ENCODE assay signal across 1 cellular context in genomic region chr4:80202190-80202711, GRCh38.
TF ChIP-seq lines count a peak whose summit lies in the region.

No MANE protein-coding gene starts in this region.

TF ChIP-seq in GM12878, 131 proteins besides CTCF, POLR2A, EP300 and RAD21 (continued from another document):
- TF ChIP-seq TARDBP (IDR thresholded peaks at IDR 0.05; ENCODE audit: borderline replicate concordance) (no peak), DPF2 (IDR thresholded peaks at IDR 0.05) (0 out of 2 replicates have a peak, but pooled peaks have one; percentile 10), NBN (IDR thresholded peaks at IDR 0.05) (no peak), PAX8 (IDR thresholded peaks at IDR 0.05) (no peak), SIN3A (IDR thresholded peaks at IDR 0.05; ENCODE audit: low read depth, low read length) (no peak), NFXL1 (IDR thresholded peaks at IDR 0.05; ENCODE audit: borderline replicate concordance) (no peak), ATF7 (IDR thresholded peaks at IDR 0.05; ENCODE audit: low read depth) (no peak), EZH2 (IDR thresholded peaks at IDR 0.05; ENCODE audit: borderline replicate concordance, control insufficient read depth, low read depth, low read length) (no peak), JUND (IDR thresholded peaks at IDR 0.05; ENCODE audit: low read depth, low read length) (no peak), RAD51 (IDR thresholded peaks at IDR 0.05) (no peak), HDAC6 (IDR thresholded peaks at IDR 0.05; ENCODE audit: unreplicated experiment) (no peak), RCOR1 (conservative IDR thresholded peaks at IDR 0.05; ENCODE audit: low read depth, low read length) (no peak), MTA2 (IDR thresholded peaks at IDR 0.05; ENCODE audit: low read depth) (no peak), RUNX3 (IDR thresholded peaks at IDR 0.05; ENCODE audit: low read length) (no peak), MTA3 (IDR thresholded peaks at IDR 0.05; ENCODE audit: borderline replicate concordance, low read length) (no peak), RELA (IDR thresholded peaks at IDR 0.05; ENCODE audit: borderline replicate concordance, partially characterized antibody) (peak; percentile 13), KDM1A (IDR thresholded peaks at IDR 0.05; ENCODE audit: borderline replicate concordance) (no peak), IKZF1 (conservative IDR thresholded peaks at IDR 0.05) (peak; percentile 97), SRF (IDR thresholded peaks at IDR 0.05; ENCODE audit: low read depth in 2 of 2, low read length in 2 of 2) (no peak), SREBF2 (IDR thresholded peaks at IDR 0.05; ENCODE audit: low read length) (no peak), NR2C1 (IDR thresholded peaks at IDR 0.05) (no peak), YY1 (IDR thresholded peaks at IDR 0.05; ENCODE audit: low read depth, low read length) (0 out of 2 replicates have a peak, but pooled peaks have one; percentile 4), MEF2B (IDR thresholded peaks at IDR 0.05; ENCODE audit: partially characterized antibody, poor library complexity, severe bottlenecking) (peak; percentile 3), RB1 (IDR thresholded peaks at IDR 0.05; ENCODE audit: borderline replicate concordance) (0 out of 2 replicates have a peak, but pooled peaks have one; percentile 40), HDGF (IDR thresholded peaks at IDR 0.05) (no peak), KLF5 (IDR thresholded peaks at IDR 0.05; ENCODE audit: partially characterized antibody) (no peak), SMARCA5 (IDR thresholded peaks at IDR 0.05) (peak; percentile 78), ZNF24 (IDR thresholded peaks at IDR 0.05) (no peak), POU2F2 (IDR thresholded peaks at IDR 0.05; ENCODE audit: borderline replicate concordance, low read depth, low read length) (no peak), ZBTB4 (CRISPR knock-in tag; IDR thresholded peaks at IDR 0.05) (no peak), ZBTB11 (CRISPR knock-in tag; IDR thresholded peaks at IDR 0.05) (no peak), SMC3 (IDR thresholded peaks at IDR 0.05; ENCODE audit: borderline replicate concordance, low read length) (peak; percentile 37; the same call in 1 of the 2 replicates), IKZF2 (IDR thresholded peaks at IDR 0.05) (peak; percentile 65 to 80)
- TF ChIP-seq, protein P1, sequence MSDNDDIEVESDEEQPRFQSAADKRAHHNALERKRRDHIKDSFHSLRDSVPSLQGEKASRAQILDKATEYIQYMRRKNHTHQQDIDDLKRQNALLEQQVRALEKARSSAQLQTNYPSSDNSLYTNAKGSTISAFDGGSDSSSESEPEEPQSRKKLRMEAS (IDR thresholded peaks at IDR 0.05; ENCODE audit: low read depth, low read length) = no peak
- TF ChIP-seq, protein P2, sequence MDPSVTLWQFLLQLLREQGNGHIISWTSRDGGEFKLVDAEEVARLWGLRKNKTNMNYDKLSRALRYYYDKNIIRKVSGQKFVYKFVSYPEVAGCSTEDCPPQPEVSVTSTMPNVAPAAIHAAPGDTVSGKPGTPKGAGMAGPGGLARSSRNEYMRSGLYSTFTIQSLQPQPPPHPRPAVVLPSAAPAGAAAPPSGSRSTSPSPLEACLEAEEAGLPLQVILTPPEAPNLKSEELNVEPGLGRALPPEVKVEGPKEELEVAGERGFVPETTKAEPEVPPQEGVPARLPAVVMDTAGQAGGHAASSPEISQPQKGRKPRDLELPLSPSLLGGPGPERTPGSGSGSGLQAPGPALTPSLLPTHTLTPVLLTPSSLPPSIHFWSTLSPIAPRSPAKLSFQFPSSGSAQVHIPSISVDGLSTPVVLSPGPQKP (IDR thresholded peaks at IDR 0.05; ENCODE audit: low read depth, low read length) = no peak
- TF ChIP-seq, protein P3, sequence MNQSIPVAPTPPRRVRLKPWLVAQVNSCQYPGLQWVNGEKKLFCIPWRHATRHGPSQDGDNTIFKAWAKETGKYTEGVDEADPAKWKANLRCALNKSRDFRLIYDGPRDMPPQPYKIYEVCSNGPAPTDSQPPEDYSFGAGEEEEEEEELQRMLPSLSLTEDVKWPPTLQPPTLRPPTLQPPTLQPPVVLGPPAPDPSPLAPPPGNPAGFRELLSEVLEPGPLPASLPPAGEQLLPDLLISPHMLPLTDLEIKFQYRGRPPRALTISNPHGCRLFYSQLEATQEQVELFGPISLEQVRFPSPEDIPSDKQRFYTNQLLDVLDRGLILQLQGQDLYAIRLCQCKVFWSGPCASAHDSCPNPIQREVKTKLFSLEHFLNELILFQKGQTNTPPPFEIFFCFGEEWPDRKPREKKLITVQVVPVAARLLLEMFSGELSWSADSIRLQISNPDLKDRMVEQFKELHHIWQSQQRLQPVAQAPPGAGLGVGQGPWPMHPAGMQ (IDR thresholded peaks at IDR 0.05; ENCODE audit: borderline replicate concordance) = no peak
- TF ChIP-seq, protein P4, sequence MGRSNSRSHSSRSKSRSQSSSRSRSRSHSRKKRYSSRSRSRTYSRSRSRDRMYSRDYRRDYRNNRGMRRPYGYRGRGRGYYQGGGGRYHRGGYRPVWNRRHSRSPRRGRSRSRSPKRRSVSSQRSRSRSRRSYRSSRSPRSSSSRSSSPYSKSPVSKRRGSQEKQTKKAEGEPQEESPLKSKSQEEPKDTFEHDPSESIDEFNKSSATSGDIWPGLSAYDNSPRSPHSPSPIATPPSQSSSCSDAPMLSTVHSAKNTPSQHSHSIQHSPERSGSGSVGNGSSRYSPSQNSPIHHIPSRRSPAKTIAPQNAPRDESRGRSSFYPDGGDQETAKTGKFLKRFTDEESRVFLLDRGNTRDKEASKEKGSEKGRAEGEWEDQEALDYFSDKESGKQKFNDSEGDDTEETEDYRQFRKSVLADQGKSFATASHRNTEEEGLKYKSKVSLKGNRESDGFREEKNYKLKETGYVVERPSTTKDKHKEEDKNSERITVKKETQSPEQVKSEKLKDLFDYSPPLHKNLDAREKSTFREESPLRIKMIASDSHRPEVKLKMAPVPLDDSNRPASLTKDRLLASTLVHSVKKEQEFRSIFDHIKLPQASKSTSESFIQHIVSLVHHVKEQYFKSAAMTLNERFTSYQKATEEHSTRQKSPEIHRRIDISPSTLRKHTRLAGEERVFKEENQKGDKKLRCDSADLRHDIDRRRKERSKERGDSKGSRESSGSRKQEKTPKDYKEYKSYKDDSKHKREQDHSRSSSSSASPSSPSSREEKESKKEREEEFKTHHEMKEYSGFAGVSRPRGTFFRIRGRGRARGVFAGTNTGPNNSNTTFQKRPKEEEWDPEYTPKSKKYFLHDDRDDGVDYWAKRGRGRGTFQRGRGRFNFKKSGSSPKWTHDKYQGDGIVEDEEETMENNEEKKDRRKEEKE (IDR thresholded peaks at IDR 0.05) = no peak
- TF ChIP-seq, protein P5, sequence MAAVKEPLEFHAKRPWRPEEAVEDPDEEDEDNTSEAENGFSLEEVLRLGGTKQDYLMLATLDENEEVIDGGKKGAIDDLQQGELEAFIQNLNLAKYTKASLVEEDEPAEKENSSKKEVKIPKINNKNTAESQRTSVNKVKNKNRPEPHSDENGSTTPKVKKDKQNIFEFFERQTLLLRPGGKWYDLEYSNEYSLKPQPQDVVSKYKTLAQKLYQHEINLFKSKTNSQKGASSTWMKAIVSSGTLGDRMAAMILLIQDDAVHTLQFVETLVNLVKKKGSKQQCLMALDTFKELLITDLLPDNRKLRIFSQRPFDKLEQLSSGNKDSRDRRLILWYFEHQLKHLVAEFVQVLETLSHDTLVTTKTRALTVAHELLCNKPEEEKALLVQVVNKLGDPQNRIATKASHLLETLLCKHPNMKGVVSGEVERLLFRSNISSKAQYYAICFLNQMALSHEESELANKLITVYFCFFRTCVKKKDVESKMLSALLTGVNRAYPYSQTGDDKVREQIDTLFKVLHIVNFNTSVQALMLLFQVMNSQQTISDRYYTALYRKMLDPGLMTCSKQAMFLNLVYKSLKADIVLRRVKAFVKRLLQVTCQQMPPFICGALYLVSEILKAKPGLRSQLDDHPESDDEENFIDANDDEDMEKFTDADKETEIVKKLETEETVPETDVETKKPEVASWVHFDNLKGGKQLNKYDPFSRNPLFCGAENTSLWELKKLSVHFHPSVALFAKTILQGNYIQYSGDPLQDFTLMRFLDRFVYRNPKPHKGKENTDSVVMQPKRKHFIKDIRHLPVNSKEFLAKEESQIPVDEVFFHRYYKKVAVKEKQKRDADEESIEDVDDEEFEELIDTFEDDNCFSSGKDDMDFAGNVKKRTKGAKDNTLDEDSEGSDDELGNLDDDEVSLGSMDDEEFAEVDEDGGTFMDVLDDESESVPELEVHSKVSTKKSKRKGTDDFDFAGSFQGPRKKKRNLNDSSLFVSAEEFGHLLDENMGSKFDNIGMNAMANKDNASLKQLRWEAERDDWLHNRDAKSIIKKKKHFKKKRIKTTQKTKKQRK (IDR thresholded peaks at IDR 0.05; ENCODE audit: low read depth, low read length) = no peak
- TF ChIP-seq, protein P6, sequence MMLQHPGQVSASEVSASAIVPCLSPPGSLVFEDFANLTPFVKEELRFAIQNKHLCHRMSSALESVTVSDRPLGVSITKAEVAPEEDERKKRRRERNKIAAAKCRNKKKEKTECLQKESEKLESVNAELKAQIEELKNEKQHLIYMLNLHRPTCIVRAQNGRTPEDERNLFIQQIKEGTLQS (IDR thresholded peaks at IDR 0.05; ENCODE audit: borderline replicate concordance, extremely low read depth, low read depth, low read length) = no peak
- TF ChIP-seq, protein P7, sequence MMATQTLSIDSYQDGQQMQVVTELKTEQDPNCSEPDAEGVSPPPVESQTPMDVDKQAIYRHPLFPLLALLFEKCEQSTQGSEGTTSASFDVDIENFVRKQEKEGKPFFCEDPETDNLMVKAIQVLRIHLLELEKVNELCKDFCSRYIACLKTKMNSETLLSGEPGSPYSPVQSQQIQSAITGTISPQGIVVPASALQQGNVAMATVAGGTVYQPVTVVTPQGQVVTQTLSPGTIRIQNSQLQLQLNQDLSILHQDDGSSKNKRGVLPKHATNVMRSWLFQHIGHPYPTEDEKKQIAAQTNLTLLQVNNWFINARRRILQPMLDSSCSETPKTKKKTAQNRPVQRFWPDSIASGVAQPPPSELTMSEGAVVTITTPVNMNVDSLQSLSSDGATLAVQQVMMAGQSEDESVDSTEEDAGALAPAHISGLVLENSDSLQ (IDR thresholded peaks at IDR 0.05) = no peak
TF ChIP-seq in GM12878: peak in this region for 13.
